In genomic region chr15:96312641-96313335, GRCh38 we compare ENCODE assay signal across 1 cellular context.
TF ChIP-seq lines count a peak whose summit lies in the region.

No MANE protein-coding gene starts in this region.

TF ChIP-seq in A549, 52 proteins besides CTCF, POLR2A, EP300 and RAD21 (continued from another document):
- TF ChIP-seq ELK1 (IDR thresholded peaks at IDR 0.05; ENCODE audit: low read depth, low read length) (no peak), SREBF2 (IDR thresholded peaks at IDR 0.05) (no peak)
